14 cellular contexts compared by ENCODE assay signal in genomic region chr2:134461511-134461910, GRCh38.
DNase-seq lines count a peak whose midpoint lies in the region; ATAC-seq, FAIRE-seq and TF ChIP-seq lines count a peak whose summit lies in the region.
"Had no signal": no experiment of that assay in that cellular context is flagged by ENCODE, and none has a peak within 500 bp of the region (broad histone marks: within the 10 kb centered on the region; RNA-seq: fewer than 3 reads in every experiment).

No MANE protein-coding gene starts in this region.

- no peak for TF ChIP-seq RAD21 in IMR-90 (IDR thresholded peaks at IDR 0.05; ENCODE audit: low read length)
- TF ChIP-seq RAD21 in H1 (IDR thresholded peaks at IDR 0.05 in 1 of 2, conservative IDR thresholded peaks at IDR 0.05 in 1 of 2; ENCODE audit: low read depth in 2 of 2, low read length in 2 of 2) = no peak

- no peak overlapping the region for H2BK12ac ChIP-seq in H1 (ENCODE audit: low read depth, low read length)

- in situ Hi-C loops in IMR-90 (cut with MboI; ENCODE audit: low sequenced_read_pairs) = loop anchor here (5.0 kb wide), 1 partner anchor 436 kb away; no protein-coding TSS in a partner anchor

- H3K4me3 ChIP-seq in IMR-90 (ENCODE audit: insufficient read depth, low read depth, low read length) (no peak overlapping the region), H1 (ENCODE audit: extremely low read depth in 1 of 4, insufficient read depth in 2 of 4, low read depth in 3 of 4, low read length in 4 of 4) (no peak overlapping the region)
- H3K4me3 ChIP-seq in naive thymus-derived CD4-positive, alpha-beta T cell (ENCODE audit: low read length) = no peak overlapping the region
- H3K4me3 ChIP-seq: skin epidermis, thoracic aorta had no signal

- H3K27me3 ChIP-seq in IMR-90 (ENCODE audit: control insufficient read depth, insufficient read depth, low read length) (peaks cover 21% of the 10 kb centered on the region), H1 (replicated peaks in 1 of 4; ENCODE audit: control insufficient read depth in 3 of 4, extremely low read depth in 1 of 4, insufficient read depth in 3 of 4, low read length in 3 of 4) (no peaks in the 10 kb centered on the region)
- no peaks in the 10 kb centered on the region for H3K27me3 ChIP-seq in naive thymus-derived CD4-positive, alpha-beta T cell (ENCODE audit: control insufficient read depth in 2 of 2, insufficient read depth in 2 of 2, low read length in 2 of 2)

- H4K5ac ChIP-seq in IMR-90 (ENCODE audit: low read depth, low read length) (no peak overlapping the region), H1 (ENCODE audit: insufficient read length, low read depth, low read length) (no peak overlapping the region)

- H3K27ac ChIP-seq in IMR-90 (ENCODE audit: insufficient read depth, low read length) = no peak overlapping the region
- H3K27ac ChIP-seq in H1 (ENCODE audit: low read depth, low read length) = no peak overlapping the region
- no peak overlapping the region for H3K27ac ChIP-seq in naive thymus-derived CD4-positive, alpha-beta T cell (ENCODE audit: low read depth, low read length)
- H3K27ac ChIP-seq: thoracic aorta had no signal

- H3K9me1 ChIP-seq in IMR-90 (ENCODE audit: insufficient read depth, low read length) = no peaks in the 10 kb centered on the region

- peaks cover 1% of the 10 kb centered on the region; the same call in 1 of the 2 replicates for H3K36me3 ChIP-seq in IMR-90 (ENCODE audit: control insufficient read depth, insufficient read depth, low read length)
- no peaks in the 10 kb centered on the region for H3K36me3 ChIP-seq in H1 (ENCODE audit: control insufficient read depth in 2 of 4, insufficient read depth in 4 of 4, low read length in 3 of 4)
- H3K36me3 ChIP-seq in naive thymus-derived CD4-positive, alpha-beta T cell (ENCODE audit: control insufficient read depth in 2 of 3, insufficient read depth in 3 of 3, low read length in 3 of 3) = no peaks in the 10 kb centered on the region
- H3K36me3 ChIP-seq: thoracic aorta had no signal

- DNase-seq in EH (ENCODE audit: low read depth) = peak; percentile 16
- DNase-seq in IMR-90 = peak; percentile 31
- DNase-seq in H1 (ENCODE audit: low read depth in 1 of 2, low spot score in 2 of 2) = no peak
- DNase-seq in naive thymus-derived CD4-positive, alpha-beta T cell = no peak
- DNase-seq in LoVo (ENCODE audit: low spot score) = no peak
- DNase-seq in COR-L47 (lab: John Stamatoyannopoulos, UW) = no peak
- DNase-seq: activated CD4-positive, alpha-beta T cell treated with anti-CD3 and anti-CD28 coated beads, Interleukin-2, amount 50 U/mL, for 48 hours; CD4-positive, alpha-beta memory T cell; NCI-H446 had no signal

- no peaks in the 10 kb centered on the region for H3K9me3 Mint-ChIP-seq in naive thymus-derived CD4-positive, alpha-beta T cell
- H3K9me3 Mint-ChIP-seq: T-helper 1 cell treated with Interleukin-12 subunit alpha and Interleukin-12 subunit beta and Interleukin-4 antibody, amounts not matched to agents 30 μg/mL and 1 μg/mL, for 36 hours had no signal

- no peak overlapping the region for H3K4ac ChIP-seq in IMR-90 (ENCODE audit: low read depth, low read length)
- no peak overlapping the region for H3K4ac ChIP-seq in H1 (replicated peaks; ENCODE audit: insufficient read length, low read depth, low read length)

- no peak for TF ChIP-seq EP300 in H1 (IDR thresholded peaks at IDR 0.05; ENCODE audit: borderline replicate concordance in 1 of 2, low read depth in 2 of 2, low read length in 2 of 2)

- FAIRE-seq in H1 (lab: Jason Lieb, UNC) = no peak

- intact Hi-C loops in IMR-90 (cut with micrococcal nuclease) = no loop called here
- intact Hi-C loops in naive thymus-derived CD4-positive, alpha-beta T cell (cut with micrococcal nuclease) = no loop called here

- POLR2A ChIA-PET in IMR-90 (lab: Charles Lee; ENCODE audit: unreplicated experiment) = no interaction called here
- POLR2A ChIA-PET in H1 (lab: Charles Lee; ENCODE audit: partially characterized antibody) = no interaction called here
- POLR2A ChIA-PET in naive thymus-derived CD4-positive, alpha-beta T cell (lab: Charles Lee) = no interaction called here

- no peaks in the 10 kb centered on the region for H3K36me3 Mint-ChIP-seq in naive thymus-derived CD4-positive, alpha-beta T cell
- H3K36me3 Mint-ChIP-seq: CD4-positive, alpha-beta memory T cell had no signal

- H3K4me2 ChIP-seq in IMR-90 (ENCODE audit: low read depth, low read length) = no peak overlapping the region
- H3K4me2 ChIP-seq in H1 (ENCODE audit: insufficient read depth in 1 of 2, low read depth in 2 of 2, low read length in 2 of 2) = no peak overlapping the region

- H2BK120ac ChIP-seq in IMR-90 (ENCODE audit: low read depth, low read length) = no peak overlapping the region
- H2BK120ac ChIP-seq in H1 (replicated peaks; ENCODE audit: low read depth, low read length) = no peak overlapping the region

- 92% methylated on average over 2 of the region's 6 CpGs; no CpG with 5 or more reads in 1 of the 2 experiments for WGBS in IMR-90 (ENCODE audit: extremely low coverage in 2 of 2, insufficient read length in 1 of 2), 2 experiments
- 88% methylated on average over 6 of the region's 6 CpGs; no CpG with 5 or more reads in 1 of the 2 experiments for WGBS in H1 (ENCODE audit: extremely low coverage in 1 of 2, insufficient coverage in 1 of 2, insufficient read length in 1 of 2, insufficient replicate concordance in 2 of 2, low coverage in 1 of 2, low lambda C conversion rate in 2 of 2, missing lambda C conversion rate in 1 of 2), 2 experiments

- H2BK20ac ChIP-seq in IMR-90 (ENCODE audit: low read depth, low read length) (no peak overlapping the region), H1 (ENCODE audit: low read length) (no peak overlapping the region)

- H3K9ac ChIP-seq in IMR-90 (ENCODE audit: low read depth, low read length) = no peak overlapping the region
- no peak overlapping the region for H3K9ac ChIP-seq in H1 (replicated peaks in 1 of 4; ENCODE audit: extremely low read depth in 1 of 4, low read depth in 3 of 4, low read length in 3 of 4)

- no peak overlapping the region for H3K4me3 Mint-ChIP-seq in naive thymus-derived CD4-positive, alpha-beta T cell
- H3K4me3 Mint-ChIP-seq: CD4-positive, alpha-beta memory T cell; T-helper 1 cell treated with Interleukin-12 subunit alpha and Interleukin-12 subunit beta and Interleukin-4 antibody, amounts not matched to agents 30 μg/mL and 1 μg/mL, for 36 hours had no signal

- H3K14ac ChIP-seq in IMR-90 (replicated peaks; ENCODE audit: low read depth, low read length) (no peak overlapping the region), H1 (ENCODE audit: insufficient read length) (no peak overlapping the region)

- dilution Hi-C loops in IMR-90 (cut with HindIII; ENCODE audit: low sequenced_read_pairs, unreplicated experiment) = no loop called here

- no peak overlapping the region for H4K8ac ChIP-seq in IMR-90 (ENCODE audit: low read depth in 2 of 2, low read length in 2 of 2)
- no peak overlapping the region for H4K8ac ChIP-seq in H1 (ENCODE audit: extremely low read depth, insufficient read depth, low read length)

- H2AFZ ChIP-seq in IMR-90 (replicated peaks; ENCODE audit: low read length, poor library complexity) (no peak overlapping the region), H1 (ENCODE audit: low read length) (no peak overlapping the region)

- H3K4me1 Mint-ChIP-seq in naive thymus-derived CD4-positive, alpha-beta T cell = no peaks in the 10 kb centered on the region
- H3K4me1 Mint-ChIP-seq: CD4-positive, alpha-beta memory T cell had no signal

- no TSS peak for BruUV-seq in IMR-90 (replicated peaks; lab: Mats Ljungman, UMichigan)

- CTCF ChIA-PET in IMR-90 (lab: Yijun Ruan, JAX) (no interaction called here), H1 (lab: Charles Lee; ENCODE audit: partially characterized antibody) (interaction anchor here (0.6 to 3.4 kb wide), 26 partner anchors 8 to 468 kb away, joined by 3 to 55 read pairs (median 4); no protein-coding TSS in a partner anchor)
- CTCF ChIA-PET in naive thymus-derived CD4-positive, alpha-beta T cell (lab: Charles Lee) = interaction anchor here (1.0 kb wide), 1 partner anchor 437 kb away, joined by 5 read pairs; no protein-coding TSS in a partner anchor

- TF ChIP-seq CTCF in IMR-90 (conservative IDR thresholded peaks at IDR 0.05; ENCODE audit: low read depth, low read length) (no peak), H1 (IDR thresholded peaks at IDR 0.05; ENCODE audit: control extremely low read depth in 1 of 3, insufficient read depth in 1 of 3, low read depth in 1 of 3, low read length in 3 of 3) (no peak)

- H3K23ac ChIP-seq in IMR-90 (ENCODE audit: low read depth, low read length) (no peak overlapping the region), H1 (ENCODE audit: insufficient read length) (no peak overlapping the region)

- no peak overlapping the region for H2BK15ac ChIP-seq in IMR-90 (ENCODE audit: low read depth, low read length)
- no peak overlapping the region for H2BK15ac ChIP-seq in H1 (ENCODE audit: low read length)

- H3K56ac ChIP-seq in IMR-90 (ENCODE audit: extremely low read depth, insufficient read depth, low read length) (no peak overlapping the region), H1 (replicated peaks; ENCODE audit: insufficient read length, low read depth, low read length) (no peak overlapping the region)

- peak; percentile 7 for ATAC-seq in IMR-90 (ENCODE audit: low read depth)
- peak; percentile 10 for ATAC-seq in naive thymus-derived CD4-positive, alpha-beta T cell
- ATAC-seq in GM21576 (IDR thresholded peaks at IDR 0.05; ENCODE audit: unreplicated experiment) = no peak
- ATAC-seq in HG02938 (IDR thresholded peaks at IDR 0.05; ENCODE audit: unreplicated experiment) = no peak

- H4K20me1 ChIP-seq in IMR-90 (ENCODE audit: insufficient read depth, low read length) (no peaks in the 10 kb centered on the region), H1 (replicated peaks in 1 of 2; ENCODE audit: control insufficient read depth in 1 of 2, insufficient read depth in 2 of 2, low read length in 2 of 2) (no peaks in the 10 kb centered on the region)

- no peak overlapping the region for H2AK9ac ChIP-seq in IMR-90 (replicated peaks; ENCODE audit: low read depth, low read length, poor library complexity)

- H3K79me1 ChIP-seq in IMR-90 (ENCODE audit: low read depth in 1 of 2, low read length in 2 of 2) (no peaks in the 10 kb centered on the region), H1 (ENCODE audit: low read depth, low read length) (no peaks in the 10 kb centered on the region)

- H3K79me2 ChIP-seq in H1 (ENCODE audit: control insufficient read depth in 1 of 2, insufficient read depth in 2 of 2, low read length in 2 of 2) = no peaks in the 10 kb centered on the region

- H3K18ac ChIP-seq in IMR-90 (ENCODE audit: low read depth, low read length) (no peak overlapping the region), H1 (ENCODE audit: extremely low read depth, low read length) (no peak overlapping the region)

- H3K9me3 ChIP-seq in IMR-90 (ENCODE audit: control insufficient read depth, insufficient read depth, low read length) = no peaks in the 10 kb centered on the region
- H3K9me3 ChIP-seq in H1 (ENCODE audit: insufficient read depth in 2 of 2, low read depth in 1 of 2, low read length in 1 of 2) = no peaks in the 10 kb centered on the region
- no peaks in the 10 kb centered on the region for H3K9me3 ChIP-seq in naive thymus-derived CD4-positive, alpha-beta T cell (ENCODE audit: control insufficient read depth in 2 of 3, low read length in 3 of 3)
- H3K9me3 ChIP-seq: thoracic aorta had no signal

- H3K23me2 ChIP-seq in H1 (ENCODE audit: low read depth, low read length) = no peaks in the 10 kb centered on the region

- no peak overlapping the region for H4K91ac ChIP-seq in IMR-90 (ENCODE audit: insufficient read depth, low read depth, low read length)
- H4K91ac ChIP-seq in H1 (replicated peaks; ENCODE audit: insufficient read length, low read length) = no peak overlapping the region

- no peak overlapping the region for H3K27ac Mint-ChIP-seq in naive thymus-derived CD4-positive, alpha-beta T cell
- H3K27ac Mint-ChIP-seq: T-helper 1 cell treated with Interleukin-12 subunit alpha and Interleukin-12 subunit beta and Interleukin-4 antibody, amounts not matched to agents 30 μg/mL and 1 μg/mL, for 36 hours had no signal

- TF ChIP-seq POLR2A in IMR-90 (IDR thresholded peaks at IDR 0.05; ENCODE audit: low read depth, low read length) (no peak), H1 (IDR thresholded peaks at IDR 0.05; ENCODE audit: control extremely low read depth in 1 of 2, low read depth in 2 of 2, low read length in 2 of 2) (no peak)

- no peak overlapping the region for H2BK5ac ChIP-seq in IMR-90 (ENCODE audit: low read depth, low read length, poor library complexity, severe bottlenecking)
- no peak overlapping the region for H2BK5ac ChIP-seq in H1 (ENCODE audit: low read depth, low read length)

- H3K4me1 ChIP-seq in IMR-90 (ENCODE audit: control insufficient read depth, insufficient read depth, low read length) (no peaks in the 10 kb centered on the region), H1 (replicated peaks in 1 of 4; ENCODE audit: control insufficient read depth in 3 of 4, insufficient read depth in 4 of 4, low read length in 3 of 4) (peaks cover 0 to 4% (median 0%) of the 10 kb centered on the region in 4 experiments; a peak in 3 of 7 replicates)
- H3K4me1 ChIP-seq in naive thymus-derived CD4-positive, alpha-beta T cell (ENCODE audit: control insufficient read depth in 2 of 2, insufficient read depth in 2 of 2, low read length in 2 of 2) = no peaks in the 10 kb centered on the region

- H3K27me3 Mint-ChIP-seq in naive thymus-derived CD4-positive, alpha-beta T cell = no peaks in the 10 kb centered on the region
- H3K27me3 Mint-ChIP-seq: CD4-positive, alpha-beta memory T cell had no signal

- H2AK5ac ChIP-seq in IMR-90 (ENCODE audit: low read depth, low read length) (no peak overlapping the region), H1 (ENCODE audit: low read depth, low read length) (no peak overlapping the region)

Comparison
In these comparisons a context has a peak if more than half of its experiments do, and no peak if none do; other contexts are left out.
1. DNase-seq: peak in EH (single experiment) and IMR-90 (single experiment); none in H1 (0 of 2), naive thymus-derived CD4-positive, alpha-beta T cell (0 of 9), LoVo (single experiment) and COR-L47 (single experiment).
2. ATAC-seq: peak in IMR-90 (single experiment) and naive thymus-derived CD4-positive, alpha-beta T cell (single experiment); none in GM21576 (single experiment) and HG02938 (single experiment).